In the genomic region with DNA sequence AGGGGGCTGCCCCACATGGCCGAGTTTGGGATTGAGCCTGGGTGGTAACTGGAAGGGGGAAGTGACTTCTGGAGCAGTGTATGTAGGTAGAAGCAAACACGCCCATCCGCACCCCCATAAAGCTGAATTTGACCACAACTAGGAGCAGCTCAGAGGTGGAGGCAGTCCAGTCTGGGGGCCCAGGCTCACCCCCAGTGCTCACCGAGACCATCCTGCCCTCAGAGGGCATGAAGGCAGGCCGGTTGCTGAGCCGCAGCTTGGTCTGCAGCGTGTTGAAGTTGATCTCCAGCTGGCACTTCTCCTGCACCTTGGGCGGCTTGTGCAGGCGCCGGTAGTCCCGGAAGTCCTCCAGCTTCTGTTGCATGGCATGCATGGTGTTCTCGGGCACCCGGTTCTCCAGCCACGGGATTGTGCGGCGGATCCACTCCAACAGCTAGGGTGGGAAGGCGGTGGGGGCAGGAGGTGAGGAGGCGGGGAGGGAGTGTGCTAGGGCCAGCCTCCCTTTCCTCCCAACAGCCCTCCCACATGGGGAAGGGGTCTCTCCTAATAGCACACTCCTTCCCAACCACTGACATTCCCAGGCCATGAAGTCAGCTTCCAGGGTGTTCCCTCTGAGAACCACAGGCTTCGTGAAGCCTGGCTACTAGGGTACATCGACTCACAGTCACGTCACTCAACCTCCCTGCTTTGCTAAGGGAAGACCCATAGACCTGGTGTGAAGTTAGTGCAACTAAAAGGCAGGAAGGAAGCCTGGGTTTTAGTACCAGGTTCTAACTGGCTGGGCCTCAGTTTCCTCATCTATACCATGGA, we compare ENCODE assay signal across 13 cellular contexts.
DNase-seq lines count a peak whose midpoint lies in the region; TF ChIP-seq lines count a peak whose summit lies in the region.
"Had no signal": no experiment of that assay in that cellular context is flagged by ENCODE, and none has a peak within 500 bp of the region (broad histone marks: within the 10 kb centered on the region; RNA-seq: fewer than 3 reads in every experiment).

No MANE protein-coding gene starts in this region.

- no peaks in the 10 kb centered on the region for H3K9me3 ChIP-seq in adipocyte (ENCODE audit: control insufficient read depth, low read length)
- H3K9me3 ChIP-seq in hepatocyte (ENCODE audit: low read depth), result no peaks in the 10 kb centered on the region

- H3K4me2 ChIP-seq in hepatocyte, result no peak overlapping the region

- H3K4me1 ChIP-seq in adipocyte (ENCODE audit: control insufficient read depth, insufficient read depth, low read length) (peaks cover 9% of the 10 kb centered on the region), hepatocyte (ENCODE audit: insufficient read depth) (no peaks in the 10 kb centered on the region)

- no peaks in the 10 kb centered on the region for H3K27me3 ChIP-seq in adipocyte (replicated peaks; ENCODE audit: control insufficient read depth, insufficient read depth, low read length)
- H3K27me3 ChIP-seq in hepatocyte, result no peaks in the 10 kb centered on the region

- H3K36me3 ChIP-seq in adipocyte (ENCODE audit: control insufficient read depth, insufficient read depth, low read length, severe bottlenecking) (peaks cover 90% of the 10 kb centered on the region), hepatocyte (replicated peaks; ENCODE audit: insufficient read depth, low read depth) (no peaks in the 10 kb centered on the region)

- H3K9ac ChIP-seq in adipocyte (ENCODE audit: low read length), result no peak overlapping the region

- no peaks in the 10 kb centered on the region for H4K20me1 ChIP-seq in hepatocyte (ENCODE audit: insufficient read depth, poor library complexity, severe bottlenecking)

- H3K27ac ChIP-seq in hepatocyte, result no peak overlapping the region

- WGBS in hepatocyte (ENCODE audit: low lambda C conversion rate, missing lambda C conversion rate), result 96% methylated on average over 19 of the region's 21 CpGs

- DNase-seq in EL (peak; percentile 76), adipocyte (ENCODE audit: low read depth) (peak; percentile 31), glomerular visceral epithelial cell (ENCODE audit: extremely low spot score) (peak; percentile 64), skeletal muscle cell (ENCODE audit: low read depth) (peak; percentile 41), hepatocyte (ENCODE audit: low spot score) (no peak), HuH-7.5 (ENCODE audit: low spot score) (no peak), DMS79 (lab: John Stamatoyannopoulos, UW) (no peak), DMS79 treated with DMSO at 0.1 percent for 48 hours (lab: John Stamatoyannopoulos, UW) (no peak)
- DNase-seq: CD4-positive, alpha-beta T cell; central memory CD4-positive, alpha-beta T cell; NCI-H1436 treated with DMSO at 0.1 percent for 48 hours; NCI-H526; stimulated activated CD4-positive, alpha-beta T cell treated with anti-CD3 and anti-CD28 coated beads, Interleukin-2, amount 100 ng/mL, for 48 hours had no signal

- H3K4me3 ChIP-seq in adipocyte (ENCODE audit: low read length) (no peak overlapping the region), skeletal muscle cell (ENCODE audit: low read depth, low read length) (no peak overlapping the region), hepatocyte (no peak overlapping the region)

- no peaks in the 10 kb centered on the region for H3K9me2 ChIP-seq in hepatocyte (replicated peaks; ENCODE audit: insufficient read depth)

- H2AFZ ChIP-seq in hepatocyte, result no peak overlapping the region

- H3K79me2 ChIP-seq in hepatocyte, result no peaks in the 10 kb centered on the region

- TF ChIP-seq CTCF in hepatocyte (IDR thresholded peaks at IDR 0.05; ENCODE audit: poor library complexity), result no peak

Comparison
In these comparisons a context has a peak if more than half of its experiments do, and no peak if none do; other contexts are left out.
1. DNase-seq: peak in EL (single experiment), adipocyte (single experiment), glomerular visceral epithelial cell (single experiment) and skeletal muscle cell (single experiment); none in hepatocyte (single experiment), HuH-7.5 (single experiment), DMS79 (single experiment) and DMS79 treated with DMSO at 0.1 percent for 48 hours (single experiment).